ENCODE assay signal across 1 cellular context in genomic region chr19:17305517-17306284, GRCh38.
A peak's percentile ranks its signal among the peaks of the same experiment; 100 is the strongest.
TF ChIP-seq lines count a peak whose summit lies in the region.

Gene MRPL34, plus strand, starts transcription at chr19:17305872. Its CDS starts 21 bp downstream, at chr19:17305893.

TF ChIP-seq in HepG2, 621 proteins besides CTCF, POLR2A, EP300 and RAD21 (continued from another document and continues in another):
- TF ChIP-seq ISX (CRISPR knock-in tag; conservative IDR thresholded peaks at IDR 0.05) (no peak), KDM5A (IDR thresholded peaks at IDR 0.05; ENCODE audit: borderline replicate concordance, low read length) (peak; percentile 88; the same call in 1 of the 2 replicates), RARG (CRISPR knock-in tag; IDR thresholded peaks at IDR 0.05; ENCODE audit: low read depth) (no peak), ASH2L (IDR thresholded peaks at IDR 0.05; ENCODE audit: insufficient read length, low read depth, low read length) (peak; percentile 61), ZNF207 (IDR thresholded peaks at IDR 0.05; ENCODE audit: borderline replicate concordance) (no peak), SP2 (CRISPR knock-in tag; IDR thresholded peaks at IDR 0.05) (0 out of 2 replicates have a peak, but pooled peaks have one; percentile 27), GTF2F1 (IDR thresholded peaks at IDR 0.05; ENCODE audit: low read length) (no peak), THAP7 (CRISPR knock-in tag; IDR thresholded peaks at IDR 0.05) (peak; percentile 24; the same call in 1 of the 2 replicates), REL (CRISPR knock-in tag; conservative IDR thresholded peaks at IDR 0.05) (no peak), ZNF367 (CRISPR knock-in tag; IDR thresholded peaks at IDR 0.05; ENCODE audit: borderline replicate concordance) (peak; percentile 73; the same call in 1 of the 2 replicates), ZNF607 (CRISPR knock-in tag; IDR thresholded peaks at IDR 0.05; ENCODE audit: borderline replicate concordance) (0 out of 2 replicates have a peak, but pooled peaks have one; percentile 9), HNRNPL (IDR thresholded peaks at IDR 0.05; ENCODE audit: low read depth, low read length) (peak; percentile 100), HMGXB3 (CRISPR knock-in tag; IDR thresholded peaks at IDR 0.05; ENCODE audit: borderline replicate concordance) (no peak), RFX1 (IDR thresholded peaks at IDR 0.05) (no peak), ATRX (CRISPR knock-in tag; IDR thresholded peaks at IDR 0.05; ENCODE audit: borderline replicate concordance) (no peak), FLYWCH1 (CRISPR knock-in tag; IDR thresholded peaks at IDR 0.05) (no peak), SOX6 (IDR thresholded peaks at IDR 0.05) (no peak), SOX6 (CRISPR knock-in tag; IDR thresholded peaks at IDR 0.05) (peak; percentile 35; the same call in 1 of the 2 replicates), ZFAT (CRISPR knock-in tag; conservative IDR thresholded peaks at IDR 0.05) (0 out of 2 replicates have a peak, but pooled peaks have one; percentile 28), GTF3A (CRISPR knock-in tag; conservative IDR thresholded peaks at IDR 0.05) (0 out of 2 replicates have a peak, but pooled peaks have one; percentile 21), ZNF512 (CRISPR knock-in tag; IDR thresholded peaks at IDR 0.05) (no peak), ISL2 (CRISPR knock-in tag; IDR thresholded peaks at IDR 0.05) (peak; percentile 21; the same call in 1 of the 2 replicates), DMAP1 (CRISPR knock-in tag; IDR thresholded peaks at IDR 0.05) (peak; percentile 86), ZNF777 (CRISPR knock-in tag; IDR thresholded peaks at IDR 0.05) (peak; percentile 25; the same call in 1 of the 2 replicates), WIZ (CRISPR knock-in tag; IDR thresholded peaks at IDR 0.05) (no peak), ZMAT3 (CRISPR knock-in tag; conservative IDR thresholded peaks at IDR 0.05) (no peak), RAD51 (IDR thresholded peaks at IDR 0.05; ENCODE audit: borderline replicate concordance) (no peak), ZNF530 (CRISPR knock-in tag; IDR thresholded peaks at IDR 0.05; ENCODE audit: low read depth) (no peak), HNRNPUL1 (IDR thresholded peaks at IDR 0.05; ENCODE audit: low read depth, low read length) (no peak), HOMEZ (CRISPR knock-in tag; IDR thresholded peaks at IDR 0.05; ENCODE audit: low read depth) (no peak), ZNF761 (CRISPR knock-in tag; conservative IDR thresholded peaks at IDR 0.05) (0 out of 2 replicates have a peak, but pooled peaks have one; percentile 57), KLF12 (CRISPR knock-in tag; IDR thresholded peaks at IDR 0.05; ENCODE audit: borderline replicate concordance) (no peak), PCBP2 (optimal IDR thresholded peaks at IDR 0.05; ENCODE audit: low read depth, low read length, poor library complexity, severe bottlenecking) (no peak), NCOR1 (IDR thresholded peaks at IDR 0.05; ENCODE audit: borderline replicate concordance, low read length) (no peak), SMYD3 (CRISPR knock-in tag; IDR thresholded peaks at IDR 0.05) (no peak), ZNF597 (CRISPR knock-in tag; IDR thresholded peaks at IDR 0.05) (no peak), MYC (CRISPR knock-in tag; IDR thresholded peaks at IDR 0.05; ENCODE audit: borderline replicate concordance) (no peak; the same call in none of the 2 replicates), ZKSCAN5 (CRISPR knock-in tag; IDR thresholded peaks at IDR 0.05) (no peak; the same call in 1 of the 2 replicates), ZBTB8A (CRISPR knock-in tag; IDR thresholded peaks at IDR 0.05; ENCODE audit: borderline replicate concordance, low read depth) (no peak), ZBTB3 (CRISPR knock-in tag; IDR thresholded peaks at IDR 0.05; ENCODE audit: borderline replicate concordance, low read depth) (no peak), CEBPB (IDR thresholded peaks at IDR 0.05; ENCODE audit: borderline replicate concordance, low read depth, low read length) (no peak), SNAI1 (CRISPR knock-in tag; IDR thresholded peaks at IDR 0.05; ENCODE audit: borderline replicate concordance) (no peak), NFRKB (IDR thresholded peaks at IDR 0.05) (no peak), MXI1 (IDR thresholded peaks at IDR 0.05; ENCODE audit: borderline replicate concordance, low read depth, low read length) (peak; percentile 45; the same call in 1 of the 3 replicates), ZNF501 (CRISPR knock-in tag; IDR thresholded peaks at IDR 0.05) (peak; percentile 71; the same call in 1 of the 2 replicates), BHLHE40 (IDR thresholded peaks at IDR 0.05; ENCODE audit: low read length) (no peak), HDAC2 (CRISPR knock-in tag; IDR thresholded peaks at IDR 0.05) (peak; percentile 91)
- TF ChIP-seq, protein P1, sequence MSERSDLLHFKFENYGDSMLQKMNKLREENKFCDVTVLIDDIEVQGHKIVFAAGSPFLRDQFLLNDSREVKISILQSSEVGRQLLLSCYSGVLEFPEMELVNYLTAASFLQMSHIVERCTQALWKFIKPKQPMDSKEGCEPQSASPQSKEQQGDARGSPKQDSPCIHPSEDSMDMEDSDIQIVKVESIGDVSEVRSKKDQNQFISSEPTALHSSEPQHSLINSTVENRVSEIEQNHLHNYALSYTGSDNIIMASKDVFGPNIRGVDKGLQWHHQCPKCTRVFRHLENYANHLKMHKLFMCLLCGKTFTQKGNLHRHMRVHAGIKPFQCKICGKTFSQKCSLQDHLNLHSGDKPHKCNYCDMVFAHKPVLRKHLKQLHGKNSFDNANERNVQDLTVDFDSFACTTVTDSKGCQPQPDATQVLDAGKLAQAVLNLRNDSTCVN (CRISPR knock-in tag; IDR thresholded peaks at IDR 0.05; ENCODE audit: borderline replicate concordance), result no peak; the same call in 1 of the 2 replicates
- TF ChIP-seq, protein P2, sequence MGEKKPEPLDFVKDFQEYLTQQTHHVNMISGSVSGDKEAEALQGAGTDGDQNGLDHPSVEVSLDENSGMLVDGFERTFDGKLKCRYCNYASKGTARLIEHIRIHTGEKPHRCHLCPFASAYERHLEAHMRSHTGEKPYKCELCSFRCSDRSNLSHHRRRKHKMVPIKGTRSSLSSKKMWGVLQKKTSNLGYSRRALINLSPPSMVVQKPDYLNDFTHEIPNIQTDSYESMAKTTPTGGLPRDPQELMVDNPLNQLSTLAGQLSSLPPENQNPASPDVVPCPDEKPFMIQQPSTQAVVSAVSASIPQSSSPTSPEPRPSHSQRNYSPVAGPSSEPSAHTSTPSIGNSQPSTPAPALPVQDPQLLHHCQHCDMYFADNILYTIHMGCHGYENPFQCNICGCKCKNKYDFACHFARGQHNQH (CRISPR knock-in tag; IDR thresholded peaks at IDR 0.05), result peak; percentile 66
- TF ChIP-seq, protein P3, sequence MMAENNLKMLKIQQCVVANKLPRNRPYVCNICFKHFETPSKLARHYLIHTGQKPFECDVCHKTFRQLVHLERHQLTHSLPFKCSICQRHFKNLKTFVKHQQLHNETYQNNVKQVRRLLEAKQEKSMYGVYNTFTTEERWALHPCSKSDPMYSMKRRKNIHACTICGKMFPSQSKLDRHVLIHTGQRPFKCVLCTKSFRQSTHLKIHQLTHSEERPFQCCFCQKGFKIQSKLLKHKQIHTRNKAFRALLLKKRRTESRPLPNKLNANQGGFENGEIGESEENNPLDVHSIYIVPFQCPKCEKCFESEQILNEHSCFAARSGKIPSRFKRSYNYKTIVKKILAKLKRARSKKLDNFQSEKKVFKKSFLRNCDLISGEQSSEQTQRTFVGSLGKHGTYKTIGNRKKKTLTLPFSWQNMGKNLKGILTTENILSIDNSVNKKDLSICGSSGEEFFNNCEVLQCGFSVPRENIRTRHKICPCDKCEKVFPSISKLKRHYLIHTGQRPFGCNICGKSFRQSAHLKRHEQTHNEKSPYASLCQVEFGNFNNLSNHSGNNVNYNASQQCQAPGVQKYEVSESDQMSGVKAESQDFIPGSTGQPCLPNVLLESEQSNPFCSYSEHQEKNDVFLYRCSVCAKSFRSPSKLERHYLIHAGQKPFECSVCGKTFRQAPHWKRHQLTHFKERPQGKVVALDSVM (CRISPR knock-in tag; IDR thresholded peaks at IDR 0.05), result no peak; the same call in 1 of the 2 replicates
- TF ChIP-seq, protein P4, sequence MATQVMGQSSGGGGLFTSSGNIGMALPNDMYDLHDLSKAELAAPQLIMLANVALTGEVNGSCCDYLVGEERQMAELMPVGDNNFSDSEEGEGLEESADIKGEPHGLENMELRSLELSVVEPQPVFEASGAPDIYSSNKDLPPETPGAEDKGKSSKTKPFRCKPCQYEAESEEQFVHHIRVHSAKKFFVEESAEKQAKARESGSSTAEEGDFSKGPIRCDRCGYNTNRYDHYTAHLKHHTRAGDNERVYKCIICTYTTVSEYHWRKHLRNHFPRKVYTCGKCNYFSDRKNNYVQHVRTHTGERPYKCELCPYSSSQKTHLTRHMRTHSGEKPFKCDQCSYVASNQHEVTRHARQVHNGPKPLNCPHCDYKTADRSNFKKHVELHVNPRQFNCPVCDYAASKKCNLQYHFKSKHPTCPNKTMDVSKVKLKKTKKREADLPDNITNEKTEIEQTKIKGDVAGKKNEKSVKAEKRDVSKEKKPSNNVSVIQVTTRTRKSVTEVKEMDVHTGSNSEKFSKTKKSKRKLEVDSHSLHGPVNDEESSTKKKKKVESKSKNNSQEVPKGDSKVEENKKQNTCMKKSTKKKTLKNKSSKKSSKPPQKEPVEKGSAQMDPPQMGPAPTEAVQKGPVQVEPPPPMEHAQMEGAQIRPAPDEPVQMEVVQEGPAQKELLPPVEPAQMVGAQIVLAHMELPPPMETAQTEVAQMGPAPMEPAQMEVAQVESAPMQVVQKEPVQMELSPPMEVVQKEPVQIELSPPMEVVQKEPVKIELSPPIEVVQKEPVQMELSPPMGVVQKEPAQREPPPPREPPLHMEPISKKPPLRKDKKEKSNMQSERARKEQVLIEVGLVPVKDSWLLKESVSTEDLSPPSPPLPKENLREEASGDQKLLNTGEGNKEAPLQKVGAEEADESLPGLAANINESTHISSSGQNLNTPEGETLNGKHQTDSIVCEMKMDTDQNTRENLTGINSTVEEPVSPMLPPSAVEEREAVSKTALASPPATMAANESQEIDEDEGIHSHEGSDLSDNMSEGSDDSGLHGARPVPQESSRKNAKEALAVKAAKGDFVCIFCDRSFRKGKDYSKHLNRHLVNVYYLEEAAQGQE (IDR thresholded peaks at IDR 0.05; ENCODE audit: borderline replicate concordance in 1 of 2, low read depth in 1 of 2, low read length in 2 of 2), result no peak
